Comparison of ENCODE assay signal across 9 cellular contexts in genomic region chr2:240251848-240252190, GRCh38.
DNase-seq lines count a peak whose midpoint lies in the region; ATAC-seq and TF ChIP-seq lines count a peak whose summit lies in the region.
"Had no signal": no experiment of that assay in that cellular context is flagged by ENCODE, and none has a peak within 500 bp of the region (broad histone marks: within the 10 kb centered on the region; RNA-seq: fewer than 3 reads in every experiment).

No MANE protein-coding gene starts in this region.

- no peak for TF ChIP-seq CTCF in stomach (IDR thresholded peaks at IDR 0.05)

- H3K9ac ChIP-seq in NT2/D1 (ENCODE audit: insufficient read length, low read depth) (peak overlapping the region; percentile 87), mucosa of rectum (ENCODE audit: low read depth in 1 of 2, low read length in 2 of 2) (peak overlapping the region in 1 of 2 donors; percentile 26)

- H3K36me3 ChIP-seq in NT2/D1 (ENCODE audit: insufficient read depth, insufficient read length, low read length), result no peaks in the 10 kb centered on the region
- H3K36me3 ChIP-seq in mucosa of rectum (ENCODE audit: control insufficient read depth in 2 of 2, insufficient read depth in 2 of 2, low read length in 2 of 2), result no peaks in the 10 kb centered on the region
- no peaks in the 10 kb centered on the region for H3K36me3 ChIP-seq in stomach

- H3K9me3 ChIP-seq in NT2/D1 (ENCODE audit: insufficient read depth, low read length) (peaks cover 7% of the 10 kb centered on the region; the same call in 1 of the 2 replicates), mucosa of rectum (ENCODE audit: control insufficient read depth in 2 of 2, low read length in 2 of 2) (no peaks in the 10 kb centered on the region), stomach (no peaks in the 10 kb centered on the region)

- intact Hi-C loops in stomach (cut with DNase I; ENCODE audit: low total_unique reads), result no loop called here

- H3K4me1 ChIP-seq in NT2/D1 (ENCODE audit: insufficient read depth, insufficient read length) (peaks cover 38% of the 10 kb centered on the region), mucosa of rectum (ENCODE audit: control insufficient read depth in 2 of 2, insufficient read depth in 2 of 2, low read length in 2 of 2) (peaks cover 5 to 12% of the 10 kb centered on the region in 2 donors), stomach (peaks cover 18 to 28% (median 24%) of the 10 kb centered on the region in 4 donors)

- no peak for DNase-seq in NT2/D1 (ENCODE audit: low read depth, low spot score)
- DNase-seq in stomach, result peak; percentile 24
- no peak for DNase-seq in activated CD4-positive, alpha-beta T cell treated with anti-CD3 and anti-CD28 coated beads for 1 hour
- DNase-seq in left lobe of liver (ENCODE audit: low spot score), result no peak
- no peak for DNase-seq in NCI-H1694 treated with DMSO at 0.1 percent for 48 hours (lab: John Stamatoyannopoulos, UW)
- DNase-seq: NCI-H2081 had no signal

- TF ChIP-seq EP300 in stomach (IDR thresholded peaks at IDR 0.05), result no peak

- ATAC-seq in left lobe of liver (no peak), GM21528 (IDR thresholded peaks at IDR 0.05; ENCODE audit: low FRiP score, unreplicated experiment) (no peak)

- 68 to 75% (median 69%) methylated on average over 5 to 6 of the region's 6 CpGs for WGBS in stomach, 5 donors

- H3K27me3 ChIP-seq in NT2/D1 (ENCODE audit: insufficient read depth, insufficient read length), result peaks cover 3% of the 10 kb centered on the region
- H3K27me3 ChIP-seq in mucosa of rectum (ENCODE audit: control insufficient read depth in 2 of 2, insufficient read depth in 2 of 2, low read length in 2 of 2), result no peaks in the 10 kb centered on the region
- H3K27me3 ChIP-seq in stomach, result no peaks in the 10 kb centered on the region

- H3K27ac ChIP-seq in cingulate gyrus (ENCODE audit: low read depth, low read length), result peak overlapping the region; percentile 93
- peak overlapping the region; percentile 67 to 72 for H3K27ac ChIP-seq in mucosa of rectum (ENCODE audit: low read depth in 2 of 2, low read length in 2 of 2)
- peak overlapping the region; percentile 61 to 85 (median 78) for H3K27ac ChIP-seq in stomach

- H3K4me3 ChIP-seq in NT2/D1 (ENCODE audit: insufficient read length, low read depth) (peak overlapping the region; percentile 53), mucosa of rectum (ENCODE audit: low read length in 2 of 2) (no peak overlapping the region), stomach (peak overlapping the region in 1 of 4 donors; percentile 26)

- TF ChIP-seq POLR2A in stomach (IDR thresholded peaks at IDR 0.05), result no peak
